ENCODE assay signal across 27 cellular contexts in the genomic region with DNA sequence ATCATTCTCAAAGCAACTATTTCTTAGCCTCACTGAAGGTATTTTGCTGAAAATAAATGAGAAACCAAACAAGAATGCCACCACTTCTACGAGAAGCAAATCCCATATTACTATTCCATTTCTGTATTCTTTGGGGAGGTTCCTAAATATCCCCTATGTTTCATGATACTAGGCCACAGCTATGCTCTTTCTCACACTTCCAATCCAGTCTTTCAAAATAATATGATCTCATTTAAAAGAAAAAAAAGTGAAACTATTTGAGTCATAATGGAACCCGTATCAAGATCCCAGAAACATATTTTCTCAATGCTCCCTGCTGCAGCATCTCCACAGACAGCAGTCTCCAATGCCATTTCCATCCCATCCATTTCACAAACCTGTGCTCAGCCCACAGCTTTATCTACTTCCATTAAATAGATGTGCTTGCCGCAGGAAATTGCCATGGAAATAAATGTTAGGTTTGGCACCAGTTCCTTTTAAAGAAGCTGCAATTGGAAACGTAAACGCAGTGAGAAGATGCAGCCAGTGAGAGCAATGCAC.
DNase-seq lines count a peak whose midpoint lies in the region; ATAC-seq, FAIRE-seq and TF ChIP-seq lines count a peak whose summit lies in the region.
"Had no signal": no experiment of that assay in that cellular context is flagged by ENCODE, and none has a peak within 500 bp of the region (broad histone marks: within the 10 kb centered on the region; RNA-seq: fewer than 3 reads in every experiment).

No MANE protein-coding gene starts in this region.

- H3K4me1 ChIP-seq in heart left ventricle (peaks cover 0 to 2% (median 0%) of the 10 kb centered on the region in 12 donors), kidney (ENCODE audit: control insufficient read depth in 1 of 2, insufficient read depth in 1 of 2, low read depth in 1 of 2, low read length in 2 of 2) (no peaks in the 10 kb centered on the region)
- H3K4me1 ChIP-seq: BLaER1 treated with 17β-estradiol and CSF1 and Interleukin-3, amounts not matched to agents 10 nM and 100 nM; suprapubic skin; uterus had no signal

- H3K4me3 Mint-ChIP-seq in chondrocyte (ENCODE audit: unreplicated experiment), result peak overlapping the region; percentile 66
- H3K4me3 Mint-ChIP-seq: stimulated activated effector memory CD8-positive, alpha-beta T cell treated with anti-CD3 and anti-CD28 coated beads, Interleukin-12 subunit alpha, Interleukin-12 subunit beta, amount 100 ng/mL, for 72 hours; T-helper 2 cell treated with Interferon-gamma antibody and Interleukin-4, amounts not matched to agents 5 μg/mL and 100 μg/mL, for 36 hours had no signal

- H2AFZ ChIP-seq in neural cell (ENCODE audit: low read depth, low read length), result no peak overlapping the region

- DNase-seq in AG10803 (ENCODE audit: low read depth), result peak; percentile 41
- peak; percentile 14 for DNase-seq in NCI-H2227 (lab: John Stamatoyannopoulos, UW; ENCODE audit: unreplicated experiment)
- no peak for DNase-seq in chondrocyte (ENCODE audit: low spot score)
- DNase-seq in D721Med (ENCODE audit: insufficient read length, low spot score), result no peak
- no peak for DNase-seq in left ventricle myocardium superior
- no peak for DNase-seq in heart left ventricle
- DNase-seq in kidney, result no peak
- DNase-seq: activated naive CD4-positive, alpha-beta T cell treated with anti-CD3 and anti-CD28 coated beads, Interleukin-2, amount 50 U/mL, for 16 hours; aorta; cerebellar nuclear complex; COR-L47; DMS79; HCEC 1CT; Kasumi-1; NCI-H1048; NCI-H187; small intestine; uterus; WERI-Rb-1 had no signal

- H3K9me3 ChIP-seq in neural cell (ENCODE audit: low read length) (no peaks in the 10 kb centered on the region), heart left ventricle (peaks cover 0 to 11% (median 0%) of the 10 kb centered on the region in 12 donors), kidney (ENCODE audit: control insufficient read depth in 1 of 2, low read length in 2 of 2) (no peaks in the 10 kb centered on the region)
- H3K9me3 ChIP-seq: uterus had no signal

- TF ChIP-seq POLR2A in heart left ventricle (IDR thresholded peaks at IDR 0.05), result no peak

- TF ChIP-seq CTCF in AG10803 (conservative IDR thresholded peaks at IDR 0.05; ENCODE audit: low read length) (no peak), chondrocyte (IDR thresholded peaks at IDR 0.05) (no peak), neural cell (IDR thresholded peaks at IDR 0.05; ENCODE audit: poor library complexity, severe bottlenecking) (no peak), D721Med (IDR thresholded peaks at IDR 0.05; ENCODE audit: insufficient read depth, missing control alignments) (no peak), heart left ventricle (IDR thresholded peaks at IDR 0.05) (no peak), kidney (IDR thresholded peaks at IDR 0.05; ENCODE audit: borderline replicate concordance, extremely low read depth, insufficient read depth) (no peak)

- no peak for TF ChIP-seq EP300 in neural cell (conservative IDR thresholded peaks at IDR 0.05; ENCODE audit: poor library complexity, severe bottlenecking)

- H3K36me3 ChIP-seq in neural cell (ENCODE audit: insufficient read depth, low read length), result no peaks in the 10 kb centered on the region
- H3K36me3 ChIP-seq in heart left ventricle, result no peaks in the 10 kb centered on the region
- no peaks in the 10 kb centered on the region for H3K36me3 ChIP-seq in kidney (ENCODE audit: control insufficient read depth in 1 of 2, insufficient read depth in 2 of 2, low read length in 2 of 2)
- H3K36me3 ChIP-seq: BLaER1 treated with 17β-estradiol and CSF1 and Interleukin-3, amounts not matched to agents 10 nM and 100 nM; suprapubic skin; uterus; WERI-Rb-1 had no signal

- no peak for TF ChIP-seq RAD21 in neural cell (conservative IDR thresholded peaks at IDR 0.05)

- FAIRE-seq in D721Med (lab: Jason Lieb, UNC) (no peak), kidney (lab: Jason Lieb, UNC) (no peak)
- FAIRE-seq: GM12891, small intestine had no signal

- no peak overlapping the region for H3K4me2 ChIP-seq in neural cell (ENCODE audit: low read length)
- H3K4me2 ChIP-seq: BLaER1 treated with 17β-estradiol and CSF1 and Interleukin-3, amounts not matched to agents 10 nM and 100 nM had no signal

- H3K36me3 Mint-ChIP-seq in chondrocyte (ENCODE audit: low read depth), result peaks cover 2% of the 10 kb centered on the region
- H3K36me3 Mint-ChIP-seq: stimulated activated effector memory CD8-positive, alpha-beta T cell treated with anti-CD3 and anti-CD28 coated beads, Interleukin-12 subunit alpha, Interleukin-12 subunit beta, amount 100 ng/mL, for 72 hours had no signal

- H3K79me2 ChIP-seq in neural cell (replicated peaks; ENCODE audit: insufficient read depth, low read length), result no peaks in the 10 kb centered on the region

- intact Hi-C loops in left ventricle myocardium superior (cut with micrococcal nuclease) (no loop called here), heart left ventricle (cut with DNase I) (no loop called here), kidney (cut with DNase I) (no loop called here)

- H3K4me1 Mint-ChIP-seq in chondrocyte (ENCODE audit: low read depth), result peaks cover 29% of the 10 kb centered on the region
- H3K4me1 Mint-ChIP-seq: stimulated activated effector memory CD8-positive, alpha-beta T cell treated with anti-CD3 and anti-CD28 coated beads, Interleukin-12 subunit alpha, Interleukin-12 subunit beta, amount 100 ng/mL, for 72 hours had no signal

- H3K27me3 Mint-ChIP-seq in chondrocyte (ENCODE audit: low read depth), result no peaks in the 10 kb centered on the region

- no peak overlapping the region for H3K9ac ChIP-seq in neural cell (ENCODE audit: low read length)
- H3K9ac ChIP-seq in kidney (ENCODE audit: low read length in 2 of 2), result no peak overlapping the region
- H3K9ac ChIP-seq: BLaER1 treated with 17β-estradiol and CSF1 and Interleukin-3, amounts not matched to agents 10 nM and 100 nM had no signal

- H3K9me3 Mint-ChIP-seq in chondrocyte (ENCODE audit: low read depth), result no peaks in the 10 kb centered on the region
- H3K9me3 Mint-ChIP-seq: stimulated activated effector memory CD8-positive, alpha-beta T cell treated with anti-CD3 and anti-CD28 coated beads, Interleukin-12 subunit alpha, Interleukin-12 subunit beta, amount 100 ng/mL, for 72 hours; T-helper 2 cell treated with Interferon-gamma antibody and Interleukin-4, amounts not matched to agents 5 μg/mL and 100 μg/mL, for 36 hours had no signal

- ATAC-seq in left ventricle myocardium superior, result no peak
- no peak for ATAC-seq in heart left ventricle
- ATAC-seq: stimulated activated effector memory CD8-positive, alpha-beta T cell treated with anti-CD3 and anti-CD28 coated beads, Interleukin-12 subunit alpha, Interleukin-12 subunit beta, amount 100 ng/mL, for 72 hours had no signal

- H4K20me1 ChIP-seq in neural cell (ENCODE audit: insufficient read depth), result no peaks in the 10 kb centered on the region
- H4K20me1 ChIP-seq: BLaER1 treated with 17β-estradiol and CSF1 and Interleukin-3, amounts not matched to agents 10 nM and 100 nM had no signal

- H3K4me3 ChIP-seq in AG10803 (ENCODE audit: low read length), result no peak overlapping the region
- H3K4me3 ChIP-seq in neural cell (ENCODE audit: low read length), result no peak overlapping the region
- no peak overlapping the region for H3K4me3 ChIP-seq in heart left ventricle
- H3K4me3 ChIP-seq in kidney (ENCODE audit: low read length in 2 of 2), result no peak overlapping the region
- H3K4me3 ChIP-seq: BLaER1 treated with 17β-estradiol and CSF1 and Interleukin-3, amounts not matched to agents 10 nM and 100 nM; SK-N-MC; suprapubic skin; uterus had no signal

- peak overlapping the region; percentile 98 for H3K27ac Mint-ChIP-seq in chondrocyte (ENCODE audit: unreplicated experiment)
- H3K27ac Mint-ChIP-seq: stimulated activated effector memory CD8-positive, alpha-beta T cell treated with anti-CD3 and anti-CD28 coated beads, Interleukin-12 subunit alpha, Interleukin-12 subunit beta, amount 100 ng/mL, for 72 hours; T-helper 2 cell treated with Interferon-gamma antibody and Interleukin-4, amounts not matched to agents 5 μg/mL and 100 μg/mL, for 36 hours had no signal

- 60 to 68% (median 65%) methylated on average over 5 of the region's 5 CpGs for WGBS in heart left ventricle, 4 donors

- no peaks in the 10 kb centered on the region for H3K27me3 ChIP-seq in neural cell (ENCODE audit: insufficient read depth, low read depth, low read length)
- H3K27me3 ChIP-seq in heart left ventricle, result peaks cover 0 to 10% (median 0%) of the 10 kb centered on the region in 9 donors
- H3K27me3 ChIP-seq: BLaER1 treated with 17β-estradiol and CSF1 and Interleukin-3, amounts not matched to agents 10 nM and 100 nM; uterus had no signal

- H3F3A ChIP-seq in neural cell (ENCODE audit: insufficient read depth, low read length, poor library complexity, severe bottlenecking), result no peaks in the 10 kb centered on the region

- H3K9me2 ChIP-seq in neural cell (ENCODE audit: insufficient read depth, low read length), result no peaks in the 10 kb centered on the region

- H3K27ac ChIP-seq in neural cell (ENCODE audit: low read length) (no peak overlapping the region), heart left ventricle (no peak overlapping the region), kidney (ENCODE audit: low read depth in 2 of 2, low read length in 2 of 2) (no peak overlapping the region)
- H3K27ac ChIP-seq: BLaER1 treated with 17β-estradiol and CSF1 and Interleukin-3, amounts not matched to agents 10 nM and 100 nM; RWPE1; SK-N-MC; suprapubic skin; uterus; WERI-Rb-1 had no signal

TF ChIP-seq in neural cell, 6 proteins besides CTCF, POLR2A, EP300 and RAD21 (continues in another document):
- no peak for TF ChIP-seq EZH2 (IDR thresholded peaks at IDR 0.05; ENCODE audit: borderline replicate concordance, insufficient read depth, low read length, poor library complexity, severe bottlenecking)
- no peak for TF ChIP-seq SMC3 (conservative IDR thresholded peaks at IDR 0.05; ENCODE audit: poor library complexity)
- peak; percentile 55 for TF ChIP-seq POLR2AphosphoS5 (IDR thresholded peaks at IDR 0.05)

Comparison
In these comparisons a context has a peak if more than half of its experiments do, and no peak if none do; other contexts are left out.
1. DNase-seq: peak in AG10803 (single experiment) and NCI-H2227 (single experiment); none in chondrocyte (single experiment), D721Med (single experiment), left ventricle myocardium superior (single experiment), heart left ventricle (0 of 5) and kidney (single experiment).